Comparison of ENCODE assay signal across 19 cellular contexts in the genomic region with DNA sequence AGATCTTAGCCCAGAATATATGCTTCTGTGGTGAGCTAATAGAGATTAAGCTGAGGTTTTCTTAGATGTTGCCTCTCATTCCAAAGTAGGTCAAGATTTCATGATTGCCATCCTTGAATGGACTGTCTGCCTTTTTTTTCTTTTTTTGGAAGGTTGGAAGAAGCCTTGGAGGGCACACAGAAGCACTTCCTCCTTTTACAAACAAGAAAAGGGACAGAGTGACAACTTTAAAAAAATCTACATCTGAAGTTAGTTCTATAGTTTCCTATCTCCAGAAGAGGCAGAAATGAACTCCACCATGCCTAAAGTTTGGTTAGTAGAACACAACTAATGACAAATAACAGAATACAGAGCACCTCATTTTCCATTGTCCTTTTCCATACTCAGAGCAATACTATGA.
A peak's percentile ranks its signal among the peaks of the same experiment; 100 is the strongest.
DNase-seq lines count a peak whose midpoint lies in the region; ATAC-seq, FAIRE-seq and TF ChIP-seq lines count a peak whose summit lies in the region.
"Had no signal": no experiment of that assay in that cellular context is flagged by ENCODE, and none has a peak within 500 bp of the region (broad histone marks: within the 10 kb centered on the region; RNA-seq: fewer than 3 reads in every experiment).

No MANE protein-coding gene starts in this region.

- peaks cover 0 to 2% of the 10 kb centered on the region in 2 donors for H3K27me3 Mint-ChIP-seq in CD4-positive, alpha-beta memory T cell
- no peaks in the 10 kb centered on the region for H3K27me3 Mint-ChIP-seq in T-cell
- H3K27me3 Mint-ChIP-seq: CD4-positive, CD25-positive, alpha-beta regulatory T cell had no signal

- TF ChIP-seq CTCF in neutrophil (IDR thresholded peaks at IDR 0.05) = no peak

- peaks cover 0 to 7% (median 4%) of the 10 kb centered on the region in 4 donors for H3K4me1 Mint-ChIP-seq in CD4-positive, alpha-beta memory T cell
- H3K4me1 Mint-ChIP-seq in T-cell = peaks cover 5 to 7% (median 5%) of the 10 kb centered on the region in 3 donors
- H3K4me1 Mint-ChIP-seq: CD4-positive, CD25-positive, alpha-beta regulatory T cell had no signal

- in situ Hi-C loops in KBM-7 (cut with MboI; ENCODE audit: low pct_unique_long_range_greater_than_20kb, low sequenced_read_pairs) = no loop called here

- no peak overlapping the region for H3K4me3 Mint-ChIP-seq in CD4-positive, alpha-beta memory T cell
- H3K4me3 Mint-ChIP-seq in T-cell = no peak overlapping the region
- H3K4me3 Mint-ChIP-seq: CD4-positive, CD25-positive, alpha-beta regulatory T cell had no signal

- no peaks in the 10 kb centered on the region for H3K36me3 Mint-ChIP-seq in CD4-positive, alpha-beta memory T cell
- no peaks in the 10 kb centered on the region for H3K36me3 Mint-ChIP-seq in T-cell
- H3K36me3 Mint-ChIP-seq: CD4-positive, CD25-positive, alpha-beta regulatory T cell had no signal

- no peak for FAIRE-seq in GM19239 (lab: Jason Lieb, UNC)

- H3K27ac ChIP-seq in CD4-positive, alpha-beta memory T cell (ENCODE audit: low read depth, low read length) = no peak overlapping the region
- peak overlapping the region; percentile 29 for H3K27ac ChIP-seq in neutrophil
- H3K27ac ChIP-seq: SJSA1 had no signal

- no peaks in the 10 kb centered on the region for H3K36me3 ChIP-seq in CD4-positive, alpha-beta memory T cell (ENCODE audit: insufficient read depth, low read length)
- H3K36me3 ChIP-seq in neutrophil = no peaks in the 10 kb centered on the region
- H3K36me3 ChIP-seq: SJSA1 had no signal

- no peaks in the 10 kb centered on the region for H3K9me3 ChIP-seq in CD4-positive, alpha-beta memory T cell (ENCODE audit: control insufficient read depth in 1 of 2, low read length in 2 of 2)
- H3K9me3 ChIP-seq in neutrophil = no peaks in the 10 kb centered on the region
- H3K9me3 ChIP-seq: SJSA1 had no signal

- peaks cover 0 to 2% (median 0%) of the 10 kb centered on the region in 8 donors for H3K9me3 Mint-ChIP-seq in CD4-positive, alpha-beta memory T cell
- peaks cover 0 to 5% (median 0%) of the 10 kb centered on the region in 3 donors for H3K9me3 Mint-ChIP-seq in T-cell

- CTCF ChIA-PET in CD4-positive, alpha-beta memory T cell (lab: Charles Lee; ENCODE audit: partially characterized antibody) = no interaction called here
- CTCF ChIA-PET in T-cell (lab: Charles Lee) = no interaction called here

- no peaks in the 10 kb centered on the region for H3K4me1 ChIP-seq in CD4-positive, alpha-beta memory T cell (ENCODE audit: insufficient read depth, low read length)
- no peaks in the 10 kb centered on the region for H3K4me1 ChIP-seq in neutrophil (ENCODE audit: control insufficient read depth in 1 of 2, insufficient read depth in 1 of 2, low read depth in 1 of 2, low read length in 1 of 2)
- H3K4me1 ChIP-seq: SJSA1 had no signal

- intact Hi-C loops in CD4-positive, alpha-beta memory T cell (cut with micrococcal nuclease) = loop anchor here (10.0 kb wide), 1 partner anchor 95 kb away; no protein-coding TSS in a partner anchor

- peak overlapping the region in 4 of 7 donors; percentile 1 to 73 (median 26) for H3K27ac Mint-ChIP-seq in CD4-positive, alpha-beta memory T cell
- H3K27ac Mint-ChIP-seq in T-cell = peak overlapping the region; percentile 8 to 54

- ATAC-seq in T-cell (replicated peaks in 1 of 4) (no peak), HG02852 (IDR thresholded peaks at IDR 0.05; ENCODE audit: unreplicated experiment) (no peak)

- no peak overlapping the region for H3K4me3 ChIP-seq in CD4-positive, alpha-beta memory T cell (ENCODE audit: low read length in 2 of 2)
- H3K4me3 ChIP-seq in neutrophil (ENCODE audit: low read depth in 1 of 2, low read length in 1 of 2) = no peak overlapping the region
- H3K4me3 ChIP-seq: SJSA1 had no signal

- no peaks in the 10 kb centered on the region for H3K27me3 ChIP-seq in CD4-positive, alpha-beta memory T cell (ENCODE audit: insufficient read depth, low read length)
- H3K27me3 ChIP-seq in neutrophil = no peaks in the 10 kb centered on the region
- H3K27me3 ChIP-seq: SJSA1 had no signal

- no peak for DNase-seq in CD4-positive, alpha-beta memory T cell
- peak; percentile 55 for DNase-seq in KBM-7
- no peak for DNase-seq in T-cell
- no peak for DNase-seq in GM19239 (ENCODE audit: insufficient read length, low spot score)
- no peak for DNase-seq in activated T-cell treated with anti-CD3 and anti-CD28 coated beads, Interleukin-2, amount 50 U/mL, for 48 hours
- DNase-seq in glomerular visceral epithelial cell (ENCODE audit: extremely low spot score) = no peak
- DNase-seq: AML-193; Calu3; CD4-positive, CD25-positive, alpha-beta regulatory T cell; HCEC 1CT; Karpas-422; NCI-H1105 treated with DMSO at 0.1 percent for 48 hours; NCI-H187; NCI-H2171; NCI-H446 treated with DMSO at 0.1 percent for 48 hours; NCI-H748 treated with DMSO at 0.1 percent for 48 hours had no signal

- POLR2A ChIA-PET in CD4-positive, alpha-beta memory T cell (lab: Charles Lee; ENCODE audit: partially characterized antibody) = no interaction called here
- POLR2A ChIA-PET in T-cell (lab: Charles Lee) = no interaction called here
